21 cellular contexts compared by ENCODE assay signal in genomic region chr6:87661503-87661902, GRCh38. TPM values are rescaled to one million over a fixed set of nuclear protein-coding genes. Genes with fewer than 3 reads are reported as not detected.
DNase-seq lines count a peak whose midpoint lies in the region; ATAC-seq, FAIRE-seq and TF ChIP-seq lines count a peak whose summit lies in the region.
"Had no signal": no experiment of that assay in that cellular context is flagged by ENCODE, and none has a peak within 500 bp of the region (broad histone marks: within the 10 kb centered on the region; RNA-seq: fewer than 3 reads in every experiment).

No MANE protein-coding gene starts in this region.

- no peak overlapping the region for H2AFZ ChIP-seq in astrocyte (ENCODE audit: low read depth, low read length)

- H3K9me3 ChIP-seq in astrocyte (ENCODE audit: insufficient read depth, low read depth, low read length), result no peaks in the 10 kb centered on the region
- H3K9me3 ChIP-seq in subcutaneous abdominal adipose tissue (ENCODE audit: control insufficient read depth in 5 of 5, low read length in 5 of 5), result no peaks in the 10 kb centered on the region
- H3K9me3 ChIP-seq: A549, mucosa of descending colon, SJCRH30, vagina had no signal

- H3K9me3 Mint-ChIP-seq in astrocyte (ENCODE audit: unreplicated experiment), result no peaks in the 10 kb centered on the region

- H3K4me1 ChIP-seq in astrocyte (ENCODE audit: insufficient read depth, low read length), result peaks cover 10% of the 10 kb centered on the region
- peaks cover 0 to 35% (median 0%) of the 10 kb centered on the region in 5 donors for H3K4me1 ChIP-seq in subcutaneous abdominal adipose tissue (ENCODE audit: control insufficient read depth in 5 of 5, insufficient read depth in 5 of 5, low read length in 5 of 5)

- H3K79me2 ChIP-seq in astrocyte (ENCODE audit: insufficient read depth, low read length), result no peaks in the 10 kb centered on the region

- no peak overlapping the region for H3K27ac Mint-ChIP-seq in astrocyte (ENCODE audit: unreplicated experiment)

- H3K4me2 ChIP-seq in astrocyte (ENCODE audit: low read length), result no peak overlapping the region
- H3K4me2 ChIP-seq: A549 had no signal

- H3K27me3 ChIP-seq in astrocyte (ENCODE audit: insufficient read depth, low read length) (no peaks in the 10 kb centered on the region), subcutaneous abdominal adipose tissue (ENCODE audit: control insufficient read depth in 5 of 5, insufficient read depth in 4 of 5, low read length in 5 of 5) (no peaks in the 10 kb centered on the region)
- H3K27me3 ChIP-seq: SJCRH30, vagina had no signal

- H3K4me3 ChIP-seq in astrocyte (ENCODE audit: insufficient read depth, low read depth, low read length) (no peak overlapping the region), subcutaneous abdominal adipose tissue (ENCODE audit: low read depth in 1 of 5, low read length in 5 of 5) (no peak overlapping the region)
- H3K4me3 ChIP-seq: A549, K562, mucosa of descending colon, SJCRH30, vagina had no signal

- ATAC-seq in Right ventricle myocardium superior (ENCODE audit: poor library complexity) (peak; percentile 20), Right ventricle myocardium inferior (no peak), left lobe of liver (peak; percentile 9), HG02973 (IDR thresholded peaks at IDR 0.05; ENCODE audit: unreplicated experiment) (no peak)
- ATAC-seq: A549, K562, mucosa of descending colon had no signal

- peaks cover 3% of the 10 kb centered on the region for H3K36me3 Mint-ChIP-seq in astrocyte (ENCODE audit: low read depth, unreplicated experiment)

- no peaks in the 10 kb centered on the region for H4K20me1 ChIP-seq in astrocyte (ENCODE audit: insufficient read depth, low read length)

- peaks cover 24% of the 10 kb centered on the region for H3K4me1 Mint-ChIP-seq in astrocyte (ENCODE audit: low read depth, unreplicated experiment)

- no peaks in the 10 kb centered on the region for H3K27me3 Mint-ChIP-seq in astrocyte (ENCODE audit: low read depth, unreplicated experiment)

- H3K4me3 Mint-ChIP-seq in astrocyte (ENCODE audit: unreplicated experiment), result no peak overlapping the region
- H3K4me3 Mint-ChIP-seq: CD14-positive monocyte had no signal

- intact Hi-C loops in Right ventricle myocardium superior (cut with DNase I) (no loop called here), Right ventricle myocardium inferior (cut with DNase I) (no loop called here)

- DNase-seq in Right ventricle myocardium superior, result no peak
- no peak for DNase-seq in Right ventricle myocardium inferior (ENCODE audit: missing footprints)
- DNase-seq in astrocyte (ENCODE audit: low read depth), result peak; percentile 10
- no peak for DNase-seq in left lobe of liver (ENCODE audit: low spot score)
- no peak for DNase-seq in NCI-H1048 (lab: John Stamatoyannopoulos, UW)
- no peak for DNase-seq in NK-92 (lab: John Stamatoyannopoulos, UW; ENCODE audit: unreplicated experiment)
- DNase-seq: activated CD4-positive, alpha-beta T cell treated with anti-CD3 and anti-CD28 coated beads for 48 hours; dermis blood vessel endothelial cell; DMS 273 treated with DMSO at 0.1 percent for 48 hours; mucosa of descending colon; NCI-H1930; NCI-H2227 treated with DMSO at 0.1 percent for 48 hours; SJCRH30; substantia nigra; T-helper 1 cell had no signal

- H3K36me3 ChIP-seq in astrocyte (ENCODE audit: insufficient read depth, low read length) (peaks cover 3% of the 10 kb centered on the region), subcutaneous abdominal adipose tissue (ENCODE audit: control insufficient read depth in 5 of 5, insufficient read depth in 5 of 5, low read length in 5 of 5) (peaks cover 0 to 11% (median 2%) of the 10 kb centered on the region in 5 donors)

- no peak for TF ChIP-seq CTCF in astrocyte (IDR thresholded peaks at IDR 0.05; ENCODE audit: insufficient read depth, low read depth, low read length)

- H3K27ac ChIP-seq in astrocyte (ENCODE audit: low read depth, low read length) (no peak overlapping the region), subcutaneous abdominal adipose tissue (ENCODE audit: low read depth, low read length) (peak overlapping the region; percentile 56)
- H3K27ac ChIP-seq: A549, SJCRH30, vagina had no signal

- H3K9ac ChIP-seq in astrocyte (ENCODE audit: low read length), result no peak overlapping the region
- H3K9ac ChIP-seq in subcutaneous abdominal adipose tissue (ENCODE audit: low read length in 5 of 5), result no peak overlapping the region

- FAIRE-seq in astrocyte (lab: Jason Lieb, UNC), result no peak
- FAIRE-seq: A549, K562 had no signal

RNA-seq across cellular contexts. Expression of gene AKIRIN2, which starts 40.5 kb away (rescaled TPM):
- total RNA-seq in Right ventricle myocardium superior (38.9 TPM), Right ventricle myocardium inferior (36.1 TPM), astrocyte (65.4 and 66.8 TPM in 2 replicates), left lobe of liver (16.6 TPM)

Comparison
In these comparisons a context has a peak if more than half of its experiments do, and no peak if none do; other contexts are left out.
1. ATAC-seq: peak in Right ventricle myocardium superior (single experiment) and left lobe of liver (single experiment); none in Right ventricle myocardium inferior (single experiment) and HG02973 (single experiment).